ENCODE assay signal across 13 cellular contexts in the genomic region with DNA sequence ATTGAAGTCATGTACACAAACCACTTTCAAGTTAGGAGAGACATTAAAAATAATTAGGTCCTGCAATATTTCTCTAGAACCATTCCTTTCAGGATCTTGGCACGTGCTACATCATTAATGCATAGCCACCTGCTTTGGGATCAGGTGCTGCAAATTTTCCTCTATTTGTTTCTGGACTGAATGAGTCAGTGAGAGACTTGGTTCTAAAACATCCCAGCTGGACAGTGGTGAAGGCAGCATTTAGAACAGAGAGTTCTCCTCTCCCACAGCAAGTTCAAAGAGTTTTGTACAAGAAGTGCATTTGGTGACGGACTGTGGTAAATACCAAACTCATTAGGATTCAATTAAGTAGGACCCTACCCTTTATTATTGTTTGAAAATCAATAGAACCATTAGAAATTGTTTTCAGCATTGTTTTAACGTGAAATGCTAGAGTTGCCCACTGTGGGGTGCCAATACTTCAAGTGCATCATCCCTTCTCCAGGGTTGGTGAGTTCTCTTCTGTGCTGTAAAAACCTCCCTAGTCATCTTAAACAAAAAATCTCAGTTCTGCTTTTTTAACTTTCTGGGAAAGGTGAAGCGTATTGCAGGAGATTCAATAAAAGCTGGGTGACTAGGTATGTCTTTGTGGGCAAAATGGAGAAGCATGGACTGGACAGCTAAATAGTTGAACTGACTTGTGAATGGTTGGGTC.
DNase-seq lines count a peak whose midpoint lies in the region; ATAC-seq and TF ChIP-seq lines count a peak whose summit lies in the region.
"Had no signal": no experiment of that assay in that cellular context is flagged by ENCODE, and none has a peak within 500 bp of the region (broad histone marks: within the 10 kb centered on the region; RNA-seq: fewer than 3 reads in every experiment).

No MANE protein-coding gene starts in this region.

- peaks cover 0 to 15% (median 2%) of the 10 kb centered on the region in 3 donors for H3K4me1 ChIP-seq in gastroesophageal sphincter
- H3K4me1 ChIP-seq in Peyer's patch = no peaks in the 10 kb centered on the region
- H3K4me1 ChIP-seq: suprapubic skin had no signal

- ATAC-seq in gastroesophageal sphincter (peak; percentile 32), GM21526 (IDR thresholded peaks at IDR 0.05; ENCODE audit: low FRiP score, unreplicated experiment) (no peak)
- ATAC-seq: activated CD4-positive, alpha-beta T cell treated with anti-CD3 and anti-CD28 coated beads for 36 hours had no signal

- no peaks in the 10 kb centered on the region for H3K9me3 ChIP-seq in gastroesophageal sphincter
- no peaks in the 10 kb centered on the region for H3K9me3 ChIP-seq in Peyer's patch
- H3K9me3 ChIP-seq: suprapubic skin had no signal

- H3K4me3 Mint-ChIP-seq in HFFc6 = no peak overlapping the region
- H3K4me3 Mint-ChIP-seq: activated CD4-positive, alpha-beta T cell treated with anti-CD3 and anti-CD28 coated beads for 36 hours had no signal

- no peak for TF ChIP-seq EP300 in gastroesophageal sphincter (IDR thresholded peaks at IDR 0.05)

- H3K27me3 ChIP-seq in gastroesophageal sphincter (no peaks in the 10 kb centered on the region), Peyer's patch (no peaks in the 10 kb centered on the region)
- H3K27me3 ChIP-seq: BLaER1, suprapubic skin had no signal

- TF ChIP-seq POLR2A in gastroesophageal sphincter (IDR thresholded peaks at IDR 0.05) = no peak
- TF ChIP-seq POLR2A in Peyer's patch (IDR thresholded peaks at IDR 0.05) = no peak

- no peaks in the 10 kb centered on the region for H3K36me3 ChIP-seq in gastroesophageal sphincter
- no peaks in the 10 kb centered on the region for H3K36me3 ChIP-seq in Peyer's patch
- H3K36me3 ChIP-seq: BLaER1, suprapubic skin had no signal

- 71 to 72% methylated on average over 3 to 4 of the region's 4 CpGs for WGBS in gastroesophageal sphincter (ENCODE audit: low coverage in 1 of 2), 2 donors

- POLR2A ChIA-PET in AG04449 (lab: Yijun Ruan, JAX) = no interaction called here

- CTCF ChIA-PET in AG04449 (lab: Yijun Ruan, JAX) = interaction anchor here (0.8 to 1.6 kb wide), 3 partner anchors 9 to 871 kb away, joined by 3 to 5 read pairs (median 5); no protein-coding TSS in a partner anchor

- H3K9me3 Mint-ChIP-seq in HFFc6 = no peaks in the 10 kb centered on the region

- H3K4me3 ChIP-seq in AG04449 (ENCODE audit: low read depth, low read length) (no peak overlapping the region), gastroesophageal sphincter (no peak overlapping the region), Peyer's patch (no peak overlapping the region)
- H3K4me3 ChIP-seq: BLaER1, suprapubic skin had no signal

- TF ChIP-seq CTCF in AG04449 (IDR thresholded peaks at IDR 0.05; ENCODE audit: insufficient read depth, low read length, missing control alignments) (peak; percentile 26), HFFc6 (IDR thresholded peaks at IDR 0.05) (peak; percentile 74), VCaP (conservative IDR thresholded peaks at IDR 0.05) (peak; percentile 64), gastroesophageal sphincter (IDR thresholded peaks at IDR 0.05) (peak in 1 of 4 experiments; percentile 10), Peyer's patch (IDR thresholded peaks at IDR 0.05) (peak in 1 of 6 experiments; percentile 22)

- peaks cover 6% of the 10 kb centered on the region for H3K36me3 Mint-ChIP-seq in HFFc6 (ENCODE audit: low read depth)

- no peak for DNase-seq in AG04449 (ENCODE audit: low read depth, low spot score)
- peak; percentile 20 for DNase-seq in HFFc6
- no peak for DNase-seq in activated CD4-positive, CD25-positive, alpha-beta regulatory T cell treated with anti-CD3 and anti-CD28 coated beads, Interleukin-2, amount 50 U/mL, for 72 hours
- no peak for DNase-seq in iPS-NIHi7 (ENCODE audit: extremely low spot score)
- DNase-seq in Peyer's patch = no peak
- DNase-seq: activated CD4-positive, alpha-beta T cell treated with anti-CD3 and anti-CD28 coated beads for 36 hours; activated gamma-delta T cell; NCI-H1417 had no signal

- H3K27ac Mint-ChIP-seq in HFFc6 = no peak overlapping the region
- H3K27ac Mint-ChIP-seq: activated CD4-positive, alpha-beta T cell treated with anti-CD3 and anti-CD28 coated beads for 36 hours had no signal

- no peaks in the 10 kb centered on the region; the same call in none of the 2 replicates for H3K27me3 Mint-ChIP-seq in HFFc6 (ENCODE audit: insufficient read depth)
- H3K27me3 Mint-ChIP-seq: activated CD4-positive, alpha-beta T cell treated with anti-CD3 and anti-CD28 coated beads for 36 hours had no signal

- H3K4me1 Mint-ChIP-seq in HFFc6 (ENCODE audit: low read depth) = peaks cover 37% of the 10 kb centered on the region
- H3K4me1 Mint-ChIP-seq: activated CD4-positive, alpha-beta T cell treated with anti-CD3 and anti-CD28 coated beads for 36 hours had no signal

- H3K27ac ChIP-seq in VCaP (no peak overlapping the region), gastroesophageal sphincter (no peak overlapping the region), Peyer's patch (no peak overlapping the region)
- H3K27ac ChIP-seq: BLaER1, suprapubic skin had no signal
